Comparison of ENCODE assay signal across 35 cellular contexts in genomic region chr20:57112448-57112847, GRCh38.
"Had no signal": no experiment of that assay in that cellular context is flagged by ENCODE, and none has a peak within 500 bp of the region (broad histone marks: within the 10 kb centered on the region; RNA-seq: fewer than 3 reads in every experiment).

No MANE protein-coding gene starts in this region.

- H3K9me3 ChIP-seq: ascending aorta had no signal

- H3K36me3 Mint-ChIP-seq: activated CD4-positive, alpha-beta memory T cell treated with anti-CD3 and anti-CD28 coated beads for 36 hours; activated naive CD4-positive, alpha-beta T cell treated with anti-CD3 and anti-CD28 coated beads, Interleukin-2, amount 10 ng/mL, durations not matched to agents 7 days and 5 days; activated naive CD4-positive, alpha-beta T cell treated with anti-CD3 and anti-CD28 coated beads, Interleukin-2, amount 50 U/mL, for 24 hours; activated naive CD8-positive, alpha-beta T cell; activated naive CD8-positive, alpha-beta T cell treated with anti-CD3 and anti-CD28 coated beads, Interleukin-2, amount 10 ng/mL, durations not matched to agents 7 days and 5 days; brain; T-cell had no signal

- H3K27me3 Mint-ChIP-seq: activated CD4-positive, alpha-beta memory T cell treated with anti-CD3 and anti-CD28 coated beads for 36 hours; activated CD4-positive, alpha-beta T cell treated with anti-CD3 and anti-CD28 coated beads, Interleukin-2, amount 10 ng/mL, durations not matched to agents 24 days and 14 days; activated CD8-positive, alpha-beta T cell treated with anti-CD3 and anti-CD28 coated beads for 36 hours; activated naive CD4-positive, alpha-beta T cell treated with anti-CD3 and anti-CD28 coated beads, Interleukin-2, amount 10 ng/mL, durations not matched to agents 7 days and 5 days had no signal

- DNase-seq: activated B cell treated with CpG ODN at 0.5 μM for 24 hours; activated CD4-positive, alpha-beta memory T cell treated with anti-CD3 and anti-CD28 coated beads for 36 hours; activated CD4-positive, alpha-beta T cell treated with anti-CD3 and anti-CD28 coated beads for 4 hours; activated CD4-positive, alpha-beta T cell treated with anti-CD3 and anti-CD28 coated beads, Interleukin-2, amount 10 ng/mL, durations not matched to agents 24 days and 14 days; activated CD4-positive, alpha-beta T cell treated with anti-CD3 and anti-CD28 coated beads, Interleukin-2, amount 50 U/mL, for 1 hour; activated CD4-positive, alpha-beta T cell treated with anti-CD3 and anti-CD28 coated beads, Interleukin-2, amount 50 U/mL, for 4 hours; activated CD4-positive, CD25-positive, alpha-beta regulatory T cell treated with anti-CD3 and anti-CD28 coated beads, Interleukin-2, amount 50 U/mL, for 72 hours; activated CD8-positive, alpha-beta memory T cell treated with anti-CD3 and anti-CD28 coated beads, Interleukin-2, amount 50 U/mL, for 4 hours; activated CD8-positive, alpha-beta T cell treated with anti-CD3 and anti-CD28 coated beads for 36 hours; activated effector memory CD4-positive, alpha-beta T cell treated with Interleukin-2 at 50 U/mL for 16 hours; activated gamma-delta T cell; activated naive CD4-positive, alpha-beta T cell treated with anti-CD3 and anti-CD28 coated beads, Interleukin-2, amount 10 ng/mL, durations not matched to agents 7 days and 5 days; activated naive CD4-positive, alpha-beta T cell treated with Interleukin-2 at 50 U/mL for 16 hours; activated naive CD8-positive, alpha-beta T cell treated with anti-CD3 and anti-CD28 coated beads, Interleukin-2, amount 10 ng/mL, durations not matched to agents 7 days and 5 days; activated naive CD8-positive, alpha-beta T cell treated with anti-CD3 and anti-CD28 coated beads, Interleukin-2, amount 50 U/mL, for 24 hours; activated T-cell treated with anti-CD3 and anti-CD28 coated beads, Interleukin-2, amount 50 U/mL, for 24 hours; activated T-cell treated with anti-CD3 and anti-CD28 coated beads, Interleukin-2, amount 50 U/mL, for 48 hours; amygdala; anterior cingulate cortex; caudate nucleus; cerebellar nuclear complex; T-cell; T-helper 2 cell; T-helper 9 cell had no signal

- H3K4me1 ChIP-seq: ascending aorta had no signal

- ATAC-seq: activated CD8-positive, alpha-beta T cell treated with anti-CD3 and anti-CD28 coated beads for 36 hours; activated naive CD8-positive, alpha-beta T cell treated with anti-CD3 and anti-CD28 coated beads, Interleukin-2, amount 50 U/mL, for 24 hours; T-cell had no signal

- H3K36me3 ChIP-seq: ascending aorta, cardiac muscle cell had no signal

- H3K27ac Mint-ChIP-seq: activated B cell treated with CpG ODN at 0.5 μM for 24 hours; activated CD4-positive, alpha-beta memory T cell treated with anti-CD3 and anti-CD28 coated beads for 36 hours; activated CD4-positive, alpha-beta T cell treated with anti-CD3 and anti-CD28 coated beads, Interleukin-2, amount 10 ng/mL, durations not matched to agents 24 days and 14 days; activated CD8-positive, alpha-beta T cell treated with anti-CD3 and anti-CD28 coated beads for 36 hours; activated naive CD4-positive, alpha-beta T cell treated with anti-CD3 and anti-CD28 coated beads, Interleukin-2, amount 10 ng/mL, durations not matched to agents 7 days and 5 days; activated naive CD4-positive, alpha-beta T cell treated with anti-CD3 and anti-CD28 coated beads, Interleukin-2, amount 50 U/mL, for 24 hours; activated naive CD8-positive, alpha-beta T cell; activated naive CD8-positive, alpha-beta T cell treated with anti-CD3 and anti-CD28 coated beads, Interleukin-2, amount 10 ng/mL, durations not matched to agents 7 days and 5 days; activated naive CD8-positive, alpha-beta T cell treated with anti-CD3 and anti-CD28 coated beads, Interleukin-2, amount 50 U/mL, for 24 hours; activated T-cell treated with anti-CD3 and anti-CD28 coated beads, Interleukin-2, amount 50 U/mL, for 24 hours; activated T-helper 2 cell treated with anti-CD3 and anti-CD28 coated beads, Interferon-gamma antibody, Interleukin-2, Interleukin-4, amounts not matched to agents 10 μg/mL and 5 μg/mL and 100 μg/mL, durations not matched to agents 14 hours and 24 hours and 36 hours; brain; T-cell; T-helper 2 cell treated with Interferon-gamma antibody and Interleukin-4, amounts not matched to agents 5 μg/mL and 100 μg/mL, for 36 hours had no signal

- FAIRE-seq: bronchial epithelial cell, TTC549 had no signal

- H3K4me3 Mint-ChIP-seq: activated B cell treated with CpG ODN at 0.5 μM for 24 hours; activated CD4-positive, alpha-beta memory T cell treated with anti-CD3 and anti-CD28 coated beads for 36 hours; activated CD4-positive, alpha-beta T cell treated with anti-CD3 and anti-CD28 coated beads, Interleukin-2, amount 10 ng/mL, durations not matched to agents 24 days and 14 days; activated CD8-positive, alpha-beta T cell treated with anti-CD3 and anti-CD28 coated beads for 36 hours; activated naive CD4-positive, alpha-beta T cell treated with anti-CD3 and anti-CD28 coated beads, Interleukin-2, amount 10 ng/mL, durations not matched to agents 7 days and 5 days; activated naive CD4-positive, alpha-beta T cell treated with anti-CD3 and anti-CD28 coated beads, Interleukin-2, amount 50 U/mL, for 24 hours; activated naive CD8-positive, alpha-beta T cell; activated naive CD8-positive, alpha-beta T cell treated with anti-CD3 and anti-CD28 coated beads, Interleukin-2, amount 10 ng/mL, durations not matched to agents 7 days and 5 days; activated naive CD8-positive, alpha-beta T cell treated with anti-CD3 and anti-CD28 coated beads, Interleukin-2, amount 50 U/mL, for 24 hours; activated T-cell treated with anti-CD3 and anti-CD28 coated beads, Interleukin-2, amount 50 U/mL, for 24 hours; brain; central memory CD8-positive, alpha-beta T cell; T-cell; T-helper 2 cell treated with Interferon-gamma antibody and Interleukin-4, amounts not matched to agents 5 μg/mL and 100 μg/mL, for 36 hours had no signal

- H3K27ac ChIP-seq: ascending aorta, cardiac muscle cell, VCaP had no signal

- H3K4me1 Mint-ChIP-seq: activated B cell treated with CpG ODN at 0.5 μM for 24 hours; activated CD4-positive, alpha-beta T cell treated with anti-CD3 and anti-CD28 coated beads, Interleukin-2, amount 10 ng/mL, durations not matched to agents 24 days and 14 days; activated naive CD4-positive, alpha-beta T cell treated with anti-CD3 and anti-CD28 coated beads, Interleukin-2, amount 10 ng/mL, durations not matched to agents 7 days and 5 days; activated naive CD4-positive, alpha-beta T cell treated with anti-CD3 and anti-CD28 coated beads, Interleukin-2, amount 50 U/mL, for 24 hours; activated naive CD8-positive, alpha-beta T cell treated with anti-CD3 and anti-CD28 coated beads, Interleukin-2, amount 10 ng/mL, durations not matched to agents 7 days and 5 days; activated naive CD8-positive, alpha-beta T cell treated with anti-CD3 and anti-CD28 coated beads, Interleukin-2, amount 50 U/mL, for 24 hours; central memory CD8-positive, alpha-beta T cell; T-cell had no signal

- H3K4me3 ChIP-seq: ascending aorta, cardiac muscle cell had no signal

- H3K27me3 ChIP-seq: ascending aorta, cardiac muscle cell had no signal
